In genomic region chr2:238891667-238892500, GRCh38 we compare ENCODE assay signal across 18 cellular contexts. TPM values are rescaled to one million over a fixed set of nuclear protein-coding genes. Genes with fewer than 3 reads are reported as not detected.
DNase-seq lines count a peak whose midpoint lies in the region; ATAC-seq and TF ChIP-seq lines count a peak whose summit lies in the region.
"Had no signal": no experiment of that assay in that cellular context is flagged by ENCODE, and none has a peak within 500 bp of the region (broad histone marks: within the 10 kb centered on the region; RNA-seq: fewer than 3 reads in every experiment).

No MANE protein-coding gene starts in this region.

- no peak overlapping the region for H3K4ac ChIP-seq in IMR-90 (ENCODE audit: low read depth, low read length)

- no peak overlapping the region for H4K8ac ChIP-seq in IMR-90 (ENCODE audit: low read depth in 2 of 2, low read length in 2 of 2)

- H2AK5ac ChIP-seq in IMR-90 (ENCODE audit: low read depth, low read length): no peak overlapping the region

- POLR2A ChIA-PET in IMR-90 (lab: Charles Lee; ENCODE audit: unreplicated experiment): no interaction called here

- H2BK5ac ChIP-seq in IMR-90 (ENCODE audit: low read depth, low read length, poor library complexity, severe bottlenecking): no peak overlapping the region

- H3K4me1 ChIP-seq in IMR-90 (ENCODE audit: control insufficient read depth, insufficient read depth, low read length) (peaks cover 19% of the 10 kb centered on the region), left lung (no peaks in the 10 kb centered on the region)

- no peak overlapping the region for H3K4me2 ChIP-seq in IMR-90 (ENCODE audit: low read depth, low read length)
- H3K4me2 ChIP-seq: GM23338 had no signal

- dilution Hi-C loops in IMR-90 (cut with HindIII; ENCODE audit: low sequenced_read_pairs, unreplicated experiment): no loop called here

- H3K23ac ChIP-seq in IMR-90 (ENCODE audit: low read depth, low read length): no peak overlapping the region

- no peak for TF ChIP-seq POLR2A in IMR-90 (IDR thresholded peaks at IDR 0.05; ENCODE audit: low read depth, low read length)

- H3K4me3 ChIP-seq in AG10803 (ENCODE audit: low read length) (peak overlapping the region; percentile 18; the same call in 1 of the 2 replicates), IMR-90 (ENCODE audit: insufficient read depth, low read depth, low read length) (no peak overlapping the region), left lung (no peak overlapping the region)
- H3K4me3 ChIP-seq: GM12878, GM23338 had no signal

- H3K27me3 ChIP-seq in IMR-90 (ENCODE audit: control insufficient read depth, insufficient read depth, low read length): no peaks in the 10 kb centered on the region
- H3K27me3 ChIP-seq in left lung: peaks cover 0 to 17% of the 10 kb centered on the region in 2 donors

- H2BK120ac ChIP-seq in IMR-90 (ENCODE audit: low read depth, low read length): no peak overlapping the region

- H3K27ac ChIP-seq in IMR-90 (ENCODE audit: insufficient read depth, low read length) (no peak overlapping the region), left lung (no peak overlapping the region)

- no peak for TF ChIP-seq RAD21 in IMR-90 (IDR thresholded peaks at IDR 0.05; ENCODE audit: low read length)

- no peak overlapping the region for H3K9ac ChIP-seq in IMR-90 (ENCODE audit: low read depth, low read length)

- no peak for TF ChIP-seq CTCF in AG10803 (conservative IDR thresholded peaks at IDR 0.05; ENCODE audit: low read length)
- no peak for TF ChIP-seq CTCF in IMR-90 (conservative IDR thresholded peaks at IDR 0.05; ENCODE audit: low read depth, low read length)
- no peak for TF ChIP-seq CTCF in left lung (IDR thresholded peaks at IDR 0.05)

- H3K9me3 ChIP-seq in IMR-90 (ENCODE audit: control insufficient read depth, insufficient read depth, low read length) (no peaks in the 10 kb centered on the region), left lung (no peaks in the 10 kb centered on the region)

- H3K9me1 ChIP-seq in IMR-90 (ENCODE audit: insufficient read depth, low read length): peaks cover 9% of the 10 kb centered on the region; the same call in 1 of the 2 replicates

- no peak overlapping the region for H2AK9ac ChIP-seq in IMR-90 (replicated peaks; ENCODE audit: low read depth, low read length, poor library complexity)

- no peak for ATAC-seq in IMR-90 (ENCODE audit: low read depth)
- no peak for ATAC-seq in GM18511 (IDR thresholded peaks at IDR 0.05; ENCODE audit: unreplicated experiment)
- ATAC-seq in left lung: no peak
- ATAC-seq: GM12878, GM23338 had no signal

- DNase-seq in AG10803 (ENCODE audit: low read depth) (no peak), IMR-90 (no peak), kidney tubule cell (ENCODE audit: low spot score) (peak; percentile 69), posterior vena cava (ENCODE audit: low spot score) (peak; percentile 69), left lung (no peak)
- no peak for DNase-seq in effector CD4-positive, alpha-beta T cell
- DNase-seq in activated effector memory CD4-positive, alpha-beta T cell treated with Interleukin-2 at 50 U/mL for 16 hours: no peak
- DNase-seq: C1 segment of cervical spinal cord, DMS79 treated with DMSO at 0.1 percent for 48 hours, GDM1, NCI-H2029, NCI-H2171 treated with DMSO at 0.1 percent for 48 hours, NCI-H748 treated with DMSO at 0.1 percent for 48 hours, OCI-M1, SIG-M5 had no signal

- H3K56ac ChIP-seq in IMR-90 (ENCODE audit: extremely low read depth, insufficient read depth, low read length): no peak overlapping the region

- no TSS peak for BruUV-seq in IMR-90 (replicated peaks; lab: Mats Ljungman, UMichigan)

- H2BK15ac ChIP-seq in IMR-90 (ENCODE audit: low read depth, low read length): no peak overlapping the region

- in situ Hi-C loops in IMR-90 (cut with MboI; ENCODE audit: low sequenced_read_pairs): no loop called here

- H3K36me3 ChIP-seq in IMR-90 (ENCODE audit: control insufficient read depth, insufficient read depth, low read length): peaks cover 24% of the 10 kb centered on the region
- no peaks in the 10 kb centered on the region for H3K36me3 ChIP-seq in left lung

- H3K18ac ChIP-seq in IMR-90 (ENCODE audit: low read depth, low read length): no peak overlapping the region

- H3K79me1 ChIP-seq in IMR-90 (ENCODE audit: low read depth in 1 of 2, low read length in 2 of 2): peaks cover 9 to 67% of the 10 kb centered on the region in 2 experiments; a peak in 3 of 4 replicates

- peaks cover 19% of the 10 kb centered on the region for H4K20me1 ChIP-seq in IMR-90 (ENCODE audit: insufficient read depth, low read length)

- intact Hi-C loops in IMR-90 (cut with micrococcal nuclease): no loop called here
- intact Hi-C loops in posterior vena cava (cut with DNase I): no loop called here
- intact Hi-C loops in left lung (cut with DNase I): no loop called here

- no peak overlapping the region for H3K14ac ChIP-seq in IMR-90 (replicated peaks; ENCODE audit: low read depth, low read length)

- CTCF ChIA-PET in IMR-90 (lab: Yijun Ruan, JAX): no interaction called here

- WGBS in IMR-90 (ENCODE audit: extremely low coverage in 2 of 2, insufficient read length in 1 of 2), 2 experiments: 85% methylated on average over 9 of the region's 38 CpGs; no CpG with 5 or more reads in 1 of the 2 experiments

- H2BK20ac ChIP-seq in IMR-90 (ENCODE audit: low read depth, low read length): no peak overlapping the region

- H4K5ac ChIP-seq in IMR-90 (ENCODE audit: low read depth, low read length): no peak overlapping the region

- H4K91ac ChIP-seq in IMR-90 (ENCODE audit: insufficient read depth, low read depth, low read length): no peak overlapping the region

- peak overlapping the region; percentile 24 for H2AFZ ChIP-seq in IMR-90 (replicated peaks; ENCODE audit: low read length, poor library complexity)
- H2AFZ ChIP-seq: GM23338 had no signal

TF ChIP-seq in IMR-90, 13 proteins besides CTCF, POLR2A, EP300 and RAD21:
- TF ChIP-seq SMC3 (IDR thresholded peaks at IDR 0.05; ENCODE audit: low read depth, low read length) (no peak), CEBPB (IDR thresholded peaks at IDR 0.05; ENCODE audit: low read depth, low read length) (no peak), NFE2L2 (IDR thresholded peaks at IDR 0.05; ENCODE audit: low read depth, low read length) (no peak), CHD1 (IDR thresholded peaks at IDR 0.05; ENCODE audit: low read depth, low read length) (no peak), USF2 (IDR thresholded peaks at IDR 0.05; ENCODE audit: low read depth, low read length) (no peak), MXI1 (IDR thresholded peaks at IDR 0.05; ENCODE audit: borderline replicate concordance, low read depth, low read length) (no peak), MAFK (IDR thresholded peaks at IDR 0.05; ENCODE audit: low read depth, low read length) (no peak), RCOR1 (IDR thresholded peaks at IDR 0.05; ENCODE audit: insufficient replicate concordance, low read length) (no peak), ELK1 (IDR thresholded peaks at IDR 0.05; ENCODE audit: borderline replicate concordance, low read depth, low read length) (no peak), BHLHE40 (IDR thresholded peaks at IDR 0.05; ENCODE audit: low read depth, low read length) (no peak), MAZ (IDR thresholded peaks at IDR 0.05; ENCODE audit: borderline replicate concordance, low read depth, low read length) (no peak), RFX5 (IDR thresholded peaks at IDR 0.05; ENCODE audit: low read depth, low read length) (no peak), FOS (IDR thresholded peaks at IDR 0.05; ENCODE audit: low read depth, low read length) (no peak)

RNA-seq across cellular contexts. Expression of gene TWIST2, which starts 44.0 kb away (rescaled TPM):
- total RNA-seq in IMR-90 (2012; rRNA removed) (9.3 and 14.7 TPM in 2 replicates), posterior vena cava (10 to 100 TPM; 18.6 to 23.0 TPM), left lung (10 to 100 TPM in 1 of 2 donors, 1 to 10 TPM in 1; 8.9 to 12.8 TPM)
- 33.6 and 40.0 TPM in 2 replicates for polyA plus RNA-seq in IMR-90 (2012; rRNA removed)
- polyA plus RNA-seq in IMR-90 (2012; cell fraction: cytosol; rRNA removed): 27.9 and 76.1 TPM in 2 replicates
- polyA plus RNA-seq in IMR-90 (2012; cell fraction: nucleus; rRNA removed; ENCODE audit: low replicate concordance): 18.9 and 35.7 TPM in 2 replicates
- total RNA-seq: GM12878 had no signal
- polyA plus RNA-seq: GM12878 had no signal

Comparison
In these comparisons a context has a peak if more than half of its experiments do, and no peak if none do; other contexts are left out.
1. DNase-seq: peak in kidney tubule cell (single experiment) and posterior vena cava (single experiment); none in AG10803 (single experiment), IMR-90 (single experiment), effector CD4-positive, alpha-beta T cell (single experiment), activated effector memory CD4-positive, alpha-beta T cell treated with Interleukin-2 at 50 U/mL for 16 hours (single experiment) and left lung (0 of 2).